ENCODE assay signal across 1 cellular context in the genomic region with DNA sequence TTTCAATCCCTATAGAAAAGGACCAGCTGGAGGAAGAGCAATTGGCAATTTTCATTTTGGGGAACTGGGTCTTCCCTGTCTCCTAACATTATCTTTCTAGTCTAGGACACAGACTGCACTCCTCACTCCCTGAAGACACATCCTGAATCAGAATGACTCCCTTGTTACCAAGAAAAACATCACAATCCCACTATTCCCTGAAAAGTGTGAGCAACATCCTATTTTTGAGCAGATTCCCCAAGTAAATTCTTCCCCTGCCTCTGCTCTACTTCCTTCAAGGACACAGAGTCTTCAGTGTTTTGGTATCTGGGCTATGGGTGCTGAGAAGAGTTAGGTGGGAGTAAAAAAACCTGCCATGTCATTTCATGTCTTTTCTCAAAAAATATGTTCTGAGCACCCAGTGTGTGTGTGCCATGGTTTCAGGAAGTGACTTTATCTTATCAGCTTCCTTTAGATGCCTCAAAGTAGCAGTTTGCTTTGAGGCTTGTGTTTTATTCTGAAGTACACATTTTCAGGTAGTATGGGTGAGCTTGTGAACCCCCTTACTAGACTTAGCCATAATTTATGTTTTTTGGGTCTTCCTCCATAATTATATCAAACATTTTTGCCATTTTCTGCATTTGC.
TF ChIP-seq lines count a peak whose summit lies in the region.

No MANE protein-coding gene starts in this region.

TF ChIP-seq in endothelial cell of umbilical vein, 7 proteins besides CTCF, POLR2A, EP300 and RAD21 (continued from another document):
- peak; percentile 58 for TF ChIP-seq GATA2 (IDR thresholded peaks at IDR 0.05; ENCODE audit: insufficient read depth, insufficient read length, low read depth, low read length)
- TF ChIP-seq JUN (IDR thresholded peaks at IDR 0.05; ENCODE audit: borderline replicate concordance, insufficient read depth, insufficient read length, low read depth), result no peak
- no peak for TF ChIP-seq MYC (IDR thresholded peaks at IDR 0.05; ENCODE audit: low read depth, low read length)
